8 cellular contexts compared by ENCODE assay signal in genomic region chr19:44905437-44906160, GRCh38. TPM values are rescaled to one million over a fixed set of nuclear protein-coding genes. Genes with fewer than 3 reads are reported as not detected.
DNase-seq lines count a peak whose midpoint lies in the region; ATAC-seq and TF ChIP-seq lines count a peak whose summit lies in the region.

APOE (plus strand) TSS chr19:44905796; CDS start chr19:44906625, 829 bp downstream.

- no peaks in the 10 kb centered on the region for H3K9me3 Mint-ChIP-seq in nephron

- peaks cover 24 to 42% (median 36%) of the 10 kb centered on the region in 11 experiments for H3K36me3 ChIP-seq in BLaER1 treated with 17β-estradiol and CSF1 and Interleukin-3, amounts not matched to agents 10 nM and 100 nM
- peaks cover 22% of the 10 kb centered on the region for H3K36me3 ChIP-seq in RWPE2 (ENCODE audit: low read depth)
- peaks cover 4% of the 10 kb centered on the region for H3K36me3 ChIP-seq in fibroblast of lung (ENCODE audit: control insufficient read depth, insufficient read depth, low read length)

- peaks cover 7 to 15% (median 9%) of the 10 kb centered on the region in 11 experiments; a peak in 19 of 22 replicates for H3K27me3 ChIP-seq in BLaER1 treated with 17β-estradiol and CSF1 and Interleukin-3, amounts not matched to agents 10 nM and 100 nM
- no peaks in the 10 kb centered on the region for H3K27me3 ChIP-seq in RWPE2 (ENCODE audit: insufficient read depth, poor library complexity, severe bottlenecking)
- peaks cover 9% of the 10 kb centered on the region for H3K27me3 ChIP-seq in fibroblast of lung (ENCODE audit: control insufficient read depth, insufficient read depth, low read length)

- H3K4me1 ChIP-seq in BLaER1 treated with 17β-estradiol and CSF1 and Interleukin-3, amounts not matched to agents 10 nM and 100 nM, result peaks cover 0 to 34% (median 17%) of the 10 kb centered on the region in 10 experiments; a peak in 16 of 20 replicates
- H3K4me1 ChIP-seq in RWPE2 (ENCODE audit: insufficient read depth, poor library complexity, severe bottlenecking) (no peaks in the 10 kb centered on the region), fibroblast of lung (ENCODE audit: control insufficient read depth, extremely low read depth, insufficient read depth, low read length) (no peaks in the 10 kb centered on the region)

- H3K4me3 ChIP-seq in BLaER1 treated with 17β-estradiol and CSF1 and Interleukin-3, amounts not matched to agents 10 nM and 100 nM, result peak within 1 kb of the TSS in 1 of 10 experiments; percentile 9; a peak in 1 of 20 replicates
- H3K4me3 ChIP-seq in RWPE2 (ENCODE audit: severe bottlenecking) (peak within 1 kb of the TSS; percentile 17), fibroblast of lung (replicated peaks in 1 of 4; ENCODE audit: control extremely low read depth in 1 of 4, insufficient read depth in 1 of 4, low read depth in 3 of 4, low read length in 4 of 4) (peak within 1 kb of the TSS in 2 of 4 experiments; percentile 53 to 85)

- peak within 1 kb of the TSS in 3 of 11 experiments; percentile 9 to 64 (median 41); a peak in 4 of 22 replicates for H3K9ac ChIP-seq in BLaER1 treated with 17β-estradiol and CSF1 and Interleukin-3, amounts not matched to agents 10 nM and 100 nM
- peak within 1 kb of the TSS; percentile 2 for H3K9ac ChIP-seq in fibroblast of lung (ENCODE audit: insufficient read depth, low read length)

- H3K9me3 ChIP-seq in BLaER1 treated with 17β-estradiol and CSF1 and Interleukin-3, amounts not matched to agents 10 nM and 100 nM (replicated peaks in 1 of 11), result no peaks in the 10 kb centered on the region
- no peaks in the 10 kb centered on the region for H3K9me3 ChIP-seq in RWPE2 (ENCODE audit: severe bottlenecking)
- H3K9me3 ChIP-seq in fibroblast of lung (ENCODE audit: control insufficient read depth, insufficient read depth, low read depth, low read length), result no peaks in the 10 kb centered on the region

- TF ChIP-seq CTCF in RWPE2 (IDR thresholded peaks at IDR 0.05; ENCODE audit: poor library complexity, severe bottlenecking), result no peak
- TF ChIP-seq CTCF in fibroblast of lung (conservative IDR thresholded peaks at IDR 0.05 in 1 of 2, IDR thresholded peaks at IDR 0.05 in 1 of 2; ENCODE audit: low read depth in 1 of 2, low read length in 2 of 2), result no peak
- TF ChIP-seq CTCF in nephron (IDR thresholded peaks at IDR 0.05; ENCODE audit: unreplicated experiment in 3 of 3), result no peak

- no peak within 1 kb of the TSS; a peak in 1 of 22 replicates for H3K27ac ChIP-seq in BLaER1 treated with 17β-estradiol and CSF1 and Interleukin-3, amounts not matched to agents 10 nM and 100 nM
- H3K27ac ChIP-seq in RWPE2 (ENCODE audit: poor library complexity, severe bottlenecking) (no peak within 1 kb of the TSS), fibroblast of lung (ENCODE audit: insufficient read depth, low read length) (no peak within 1 kb of the TSS)

- DNase-seq in RWPE2 (ENCODE audit: low spot score) (no peak), fibroblast of lung (ENCODE audit: low read depth in 2 of 2) (peak in 1 of 2 donors; percentile 47), UCSD-AML1 (lab: John Stamatoyannopoulos, UW; ENCODE audit: unreplicated experiment) (no peak), NCI-H524 (lab: John Stamatoyannopoulos, UW) (no peak)

- peaks cover 19% of the 10 kb centered on the region for H3K4me1 Mint-ChIP-seq in nephron

- H2AFZ ChIP-seq in fibroblast of lung (ENCODE audit: low read length), result peak within 1 kb of the TSS; percentile 39

- H3K4me3 Mint-ChIP-seq in nephron, result peak within 1 kb of the TSS; percentile 80 to 86 (median 84)

- ATAC-seq in RWPE2 (ENCODE audit: low read depth) (peak; percentile 37), GM18517 (IDR thresholded peaks at IDR 0.05; ENCODE audit: unreplicated experiment) (no peak), GM18498 (IDR thresholded peaks at IDR 0.05; ENCODE audit: unreplicated experiment) (no peak)

- peaks cover 0 to 42% (median 28%) of the 10 kb centered on the region in 11 experiments; a peak in 17 of 22 replicates for H4K20me1 ChIP-seq in BLaER1 treated with 17β-estradiol and CSF1 and Interleukin-3, amounts not matched to agents 10 nM and 100 nM
- no peaks in the 10 kb centered on the region for H4K20me1 ChIP-seq in fibroblast of lung (ENCODE audit: control insufficient read depth, extremely low read depth, insufficient read depth, low read length)

- H3K79me2 ChIP-seq in fibroblast of lung (ENCODE audit: control insufficient read depth, insufficient read depth, low read length), result no peaks in the 10 kb centered on the region

- peaks cover 3% of the 10 kb centered on the region for H3K36me3 Mint-ChIP-seq in nephron (ENCODE audit: low read depth)

- H3K4me2 ChIP-seq in BLaER1 treated with 17β-estradiol and CSF1 and Interleukin-3, amounts not matched to agents 10 nM and 100 nM, result peak within 1 kb of the TSS in 9 of 11 experiments; percentile 10 to 54 (median 32); a peak in 13 of 22 replicates
- peak within 1 kb of the TSS; percentile 59 for H3K4me2 ChIP-seq in fibroblast of lung (ENCODE audit: extremely low read depth, insufficient read depth, low read length)

- peak within 1 kb of the TSS; percentile 49 to 89 (median 73) for H3K27ac Mint-ChIP-seq in nephron

- peaks cover 4% of the 10 kb centered on the region for H3K27me3 Mint-ChIP-seq in nephron (ENCODE audit: low read depth)

RNA-seq across cellular contexts. Expression of gene APOE, which starts in this region (rescaled TPM):
- total RNA-seq in fibroblast of lung, result 35.0 and 339 TPM in 2 replicates
- 1.5 and 13.4 TPM in 2 replicates for polyA plus RNA-seq in fibroblast of lung
- 1.9 and 20.7 TPM in 2 replicates for polyA plus RNA-seq in fibroblast of lung (2012)
- polyA minus RNA-seq in fibroblast of lung (ENCODE audit: low replicate concordance), result 1.3 TPM in 1 of 2 replicates, not detected in the other
